Comparison of ENCODE assay signal across 9 cellular contexts in genomic region chr11:57131080-57131790, GRCh38. TPM values are rescaled to one million over a fixed set of nuclear protein-coding genes. Genes with fewer than 3 reads are reported as not detected.
DNase-seq lines count a peak whose midpoint lies in the region; ATAC-seq and TF ChIP-seq lines count a peak whose summit lies in the region.
"Had no signal": no experiment of that assay in that cellular context is flagged by ENCODE, and none has a peak within 500 bp of the region (broad histone marks: within the 10 kb centered on the region; RNA-seq: fewer than 3 reads in every experiment).

No MANE protein-coding gene starts in this region.

- peak; percentile 56 for TF ChIP-seq CTCF in WTC11 (IDR thresholded peaks at IDR 0.05)

- no peaks in the 10 kb centered on the region; the same call in 1 of the 2 replicates for H3K27me3 Mint-ChIP-seq in WTC11 (ENCODE audit: low read depth)
- no peaks in the 10 kb centered on the region for H3K27me3 Mint-ChIP-seq in activated T-helper 2 cell treated with anti-CD3 and anti-CD28 coated beads, Interferon-gamma antibody, Interleukin-2, Interleukin-4, amounts not matched to agents 10 μg/mL and 5 μg/mL and 100 μg/mL, durations not matched to agents 14 hours and 24 hours and 36 hours (ENCODE audit: low read depth)

- no peak overlapping the region for H3K4me3 Mint-ChIP-seq in WTC11
- no peak overlapping the region for H3K4me3 Mint-ChIP-seq in activated T-helper 2 cell treated with anti-CD3 and anti-CD28 coated beads, Interferon-gamma antibody, Interleukin-2, Interleukin-4, amounts not matched to agents 10 μg/mL and 5 μg/mL and 100 μg/mL, durations not matched to agents 14 hours and 24 hours and 36 hours (ENCODE audit: low read depth)

- no peak overlapping the region for H3K27ac Mint-ChIP-seq in WTC11
- H3K27ac Mint-ChIP-seq in activated T-helper 2 cell treated with anti-CD3 and anti-CD28 coated beads, Interferon-gamma antibody, Interleukin-2, Interleukin-4, amounts not matched to agents 10 μg/mL and 5 μg/mL and 100 μg/mL, durations not matched to agents 14 hours and 24 hours and 36 hours: no peak overlapping the region

- POLR2A ChIA-PET in WTC11 (lab: Charles Lee): interaction anchor here (2.4 kb wide), 1 partner anchor 118 kb away, joined by 13 read pairs; no protein-coding TSS in a partner anchor

- H3K9me3 Mint-ChIP-seq in WTC11: no peaks in the 10 kb centered on the region
- no peaks in the 10 kb centered on the region for H3K9me3 Mint-ChIP-seq in activated T-helper 2 cell treated with anti-CD3 and anti-CD28 coated beads, Interferon-gamma antibody, Interleukin-2, Interleukin-4, amounts not matched to agents 10 μg/mL and 5 μg/mL and 100 μg/mL, durations not matched to agents 14 hours and 24 hours and 36 hours

- H3K4me1 Mint-ChIP-seq in WTC11: peaks cover 5% of the 10 kb centered on the region; the same call in 1 of the 2 replicates
- no peaks in the 10 kb centered on the region for H3K4me1 Mint-ChIP-seq in activated T-helper 2 cell treated with anti-CD3 and anti-CD28 coated beads, Interferon-gamma antibody, Interleukin-2, Interleukin-4, amounts not matched to agents 10 μg/mL and 5 μg/mL and 100 μg/mL, durations not matched to agents 14 hours and 24 hours and 36 hours (ENCODE audit: low read depth)

- CTCF ChIA-PET in WTC11 (lab: Charles Lee): interaction anchor here (0.6 to 12.4 kb wide), 16 partner anchors 11 to 444 kb away, joined by 3 to 363 read pairs (median 4); no protein-coding TSS in a partner anchor

- no peaks in the 10 kb centered on the region for H3K36me3 Mint-ChIP-seq in WTC11
- no peaks in the 10 kb centered on the region for H3K36me3 Mint-ChIP-seq in activated T-helper 2 cell treated with anti-CD3 and anti-CD28 coated beads, Interferon-gamma antibody, Interleukin-2, Interleukin-4, amounts not matched to agents 10 μg/mL and 5 μg/mL and 100 μg/mL, durations not matched to agents 14 hours and 24 hours and 36 hours (ENCODE audit: low read depth)

- DNase-seq in stimulated activated CD4-positive, alpha-beta T cell treated with anti-CD3 and anti-CD28 coated beads, Interleukin-1b, Interleukin-23, amount 100 ng/mL, for 48 hours: peak; percentile 5
- DNase-seq in stimulated activated CD4-positive, alpha-beta T cell treated with anti-CD3 and anti-CD28 coated beads, Interleukin-4, amount 100 ng/mL, for 1 hour: no peak
- DNase-seq in WTC11 (ENCODE audit: low spot score) (peak; percentile 79), inferior parietal cortex (ENCODE audit: extremely low spot score) (peak; percentile 19), activated gamma-delta T cell treated with Interleukin-2 at 50 U/mL for 16 hours (no peak)
- no peak for DNase-seq in stimulated activated CD4-positive, alpha-beta T cell treated with anti-CD3 and anti-CD28 coated beads, Interleukin-4, amount 100 ng/mL, for 4 hours
- DNase-seq in activated T-helper 2 cell treated with anti-CD3 and anti-CD28 coated beads, Interferon-gamma antibody, Interleukin-2, Interleukin-4, amounts not matched to agents 10 μg/mL and 5 μg/mL and 100 μg/mL, durations not matched to agents 14 hours and 24 hours and 36 hours (ENCODE audit: low spot score): no peak

- ATAC-seq in WTC11 (peak; percentile 99), HG03571 (IDR thresholded peaks at IDR 0.05; ENCODE audit: unreplicated experiment) (no peak)

- intact Hi-C loops in activated T-helper 2 cell treated with anti-CD3 and anti-CD28 coated beads, Interferon-gamma antibody, Interleukin-2, Interleukin-4, amounts not matched to agents 10 μg/mL and 5 μg/mL and 100 μg/mL, durations not matched to agents 14 hours and 24 hours and 36 hours (cut with micrococcal nuclease): no loop called here

TF ChIP-seq in WTC11, 78 proteins besides CTCF, POLR2A, EP300 and RAD21:
- TF ChIP-seq HMGXB4 (CRISPR knock-in tag; IDR thresholded peaks at IDR 0.05): no peak
- TF ChIP-seq MAX (CRISPR knock-in tag; IDR thresholded peaks at IDR 0.05): peak; percentile 42; the same call in 1 of the 2 replicates

RNA-seq across cellular contexts. Expression of gene LRRC55, which starts 50.5 kb away (rescaled TPM):
- 0.46 to 0.79 TPM (median 0.71 TPM) in 3 replicates for total RNA-seq in WTC11 (2021)
- total RNA-seq in activated T-helper 2 cell treated with anti-CD3 and anti-CD28 coated beads, Interferon-gamma antibody, Interleukin-2, Interleukin-4, amounts not matched to agents 10 μg/mL and 5 μg/mL and 100 μg/mL, durations not matched to agents 14 hours and 24 hours and 36 hours: not detected in 2 replicates
- total RNA-seq: myocyte had no signal

Comparison
In these comparisons a context has a peak if more than half of its experiments do, and no peak if none do; other contexts are left out.
1. DNase-seq: peak in stimulated activated CD4-positive, alpha-beta T cell treated with anti-CD3 and anti-CD28 coated beads, Interleukin-1b, Interleukin-23, amount 100 ng/mL, for 48 hours (single experiment), WTC11 (single experiment) and inferior parietal cortex (single experiment); none in stimulated activated CD4-positive, alpha-beta T cell treated with anti-CD3 and anti-CD28 coated beads, Interleukin-4, amount 100 ng/mL, for 1 hour (single experiment), activated gamma-delta T cell treated with Interleukin-2 at 50 U/mL for 16 hours (single experiment), stimulated activated CD4-positive, alpha-beta T cell treated with anti-CD3 and anti-CD28 coated beads, Interleukin-4, amount 100 ng/mL, for 4 hours (0 of 2) and activated T-helper 2 cell treated with anti-CD3 and anti-CD28 coated beads, Interferon-gamma antibody, Interleukin-2, Interleukin-4, amounts not matched to agents 10 μg/mL and 5 μg/mL and 100 μg/mL, durations not matched to agents 14 hours and 24 hours and 36 hours (single experiment).